1 cellular context compared by ENCODE assay signal in genomic region chr4:73628834-73629233, GRCh38. TPM values are rescaled to one million over a fixed set of nuclear protein-coding genes. Genes with fewer than 3 reads are reported as not detected.
"Had no signal": no experiment of that assay in that cellular context is flagged by ENCODE, and none has a peak within 500 bp of the region (broad histone marks: within the 10 kb centered on the region; RNA-seq: fewer than 3 reads in every experiment).

No MANE protein-coding gene starts in this region.

RNA-seq across cellular contexts. Expression of gene RASSF6, which starts 8.6 kb away (rescaled TPM):
- total RNA-seq: tibial nerve had no signal
